Comparison of ENCODE assay signal across 14 cellular contexts in genomic region chr12:109116611-109116949, GRCh38. TPM values are rescaled to one million over a fixed set of nuclear protein-coding genes. Genes with fewer than 3 reads are reported as not detected.
DNase-seq lines count a peak whose midpoint lies in the region; ATAC-seq and TF ChIP-seq lines count a peak whose summit lies in the region.
"Had no signal": no experiment of that assay in that cellular context is flagged by ENCODE, and none has a peak within 500 bp of the region (broad histone marks: within the 10 kb centered on the region; RNA-seq: fewer than 3 reads in every experiment).

No MANE protein-coding gene starts in this region.

- H3K27me3 ChIP-seq in BE2C = no peaks in the 10 kb centered on the region
- H3K27me3 ChIP-seq in liver (ENCODE audit: control insufficient read depth in 4 of 4, insufficient read depth in 4 of 4, low read length in 3 of 4) = no peaks in the 10 kb centered on the region
- no peaks in the 10 kb centered on the region for H3K27me3 ChIP-seq in sigmoid colon

- intact Hi-C loops in sigmoid colon (cut with DNase I) = no loop called here

- H3K9me3 ChIP-seq in BE2C (no peaks in the 10 kb centered on the region), liver (ENCODE audit: control insufficient read depth in 4 of 4, low read length in 3 of 4) (no peaks in the 10 kb centered on the region), sigmoid colon (no peaks in the 10 kb centered on the region)

- no peak for ATAC-seq in GM18511 (IDR thresholded peaks at IDR 0.05; ENCODE audit: unreplicated experiment)
- no peak for ATAC-seq in HG02759 (IDR thresholded peaks at IDR 0.05; ENCODE audit: unreplicated experiment)
- ATAC-seq: activated naive CD8-positive, alpha-beta T cell treated with anti-CD3 and anti-CD28 coated beads, Interleukin-2, amount 50 U/mL, for 24 hours had no signal

- H3K4me1 ChIP-seq in BE2C = no peaks in the 10 kb centered on the region; the same call in 1 of the 2 replicates
- peaks cover 17 to 80% (median 72%) of the 10 kb centered on the region in 4 donors for H3K4me1 ChIP-seq in liver (ENCODE audit: control insufficient read depth in 4 of 4, insufficient read depth in 4 of 4, low read length in 3 of 4)
- peaks cover 0 to 64% (median 62%) of the 10 kb centered on the region in 4 donors for H3K4me1 ChIP-seq in sigmoid colon

- H3K9ac ChIP-seq in liver (ENCODE audit: low read depth in 1 of 2, low read length in 2 of 2) = peak overlapping the region in 1 of 2 donors; percentile 9

- TF ChIP-seq POLR2A in sigmoid colon (IDR thresholded peaks at IDR 0.05) = no peak

- no peak for TF ChIP-seq EP300 in sigmoid colon (IDR thresholded peaks at IDR 0.05)

- WGBS in liver = 53% methylated on average over 12 of the region's 12 CpGs
- 71 to 83% methylated on average over 12 of the region's 12 CpGs for WGBS in sigmoid colon, 2 donors

- no peak for TF ChIP-seq CTCF in BE2C (IDR thresholded peaks at IDR 0.05; ENCODE audit: low read depth, low read length)
- no peak for TF ChIP-seq CTCF in liver (IDR thresholded peaks at IDR 0.05; ENCODE audit: low read depth, low read length, missing input control)
- TF ChIP-seq CTCF in sigmoid colon (IDR thresholded peaks at IDR 0.05) = no peak

- H3K36me3 ChIP-seq in BE2C (no peaks in the 10 kb centered on the region), liver (ENCODE audit: control insufficient read depth in 4 of 4, insufficient read depth in 3 of 4, low read depth in 1 of 4, low read length in 3 of 4) (no peaks in the 10 kb centered on the region), sigmoid colon (no peaks in the 10 kb centered on the region)

- H3K27ac ChIP-seq in angular gyrus (ENCODE audit: low read depth, low read length) (peak overlapping the region; percentile 91), liver (ENCODE audit: low read depth in 1 of 2, low read length in 2 of 2) (peak overlapping the region; percentile 78 to 85), sigmoid colon (peak overlapping the region; percentile 91 to 94 (median 92))

- H3K4me3 ChIP-seq in BE2C (ENCODE audit: low read depth, low read length) = peak overlapping the region; percentile 36; the same call in 1 of the 2 replicates
- H3K4me3 ChIP-seq in liver (ENCODE audit: low read depth in 1 of 3, low read length in 3 of 3) = peak overlapping the region in 1 of 3 donors; percentile 18
- H3K4me3 ChIP-seq in sigmoid colon = peak overlapping the region in 3 of 4 donors; percentile 5 to 30 (median 26)
- H3K4me3 ChIP-seq: skin epidermis had no signal

- DNase-seq in BE2C (no peak), sigmoid colon (peak; percentile 75), KG1 (lab: John Stamatoyannopoulos, UW) (no peak)
- DNase-seq in central memory CD4-positive, alpha-beta T cell = no peak
- DNase-seq: activated CD4-positive, alpha-beta T cell treated with anti-CD3 and anti-CD28 coated beads, Interleukin-2, amount 10 ng/mL, durations not matched to agents 24 days and 14 days; activated naive CD8-positive, alpha-beta T cell treated with anti-CD3 and anti-CD28 coated beads, Interleukin-2, amount 50 U/mL, for 24 hours; erythroblast; NCI-H446; stimulated activated naive CD4-positive, alpha-beta T cell had no signal

- no peak for TF ChIP-seq RAD21 in liver (IDR thresholded peaks at IDR 0.05)

TF ChIP-seq in liver, 16 proteins besides CTCF, POLR2A, EP300 and RAD21:
- no peak for TF ChIP-seq TAF1 (conservative IDR thresholded peaks at IDR 0.05)
- no peak for TF ChIP-seq SP1 (IDR thresholded peaks at IDR 0.05)
- TF ChIP-seq JUND (IDR thresholded peaks at IDR 0.05) = no peak
- no peak for TF ChIP-seq NR2F2 (IDR thresholded peaks at IDR 0.05)
- no peak for TF ChIP-seq YY1 (IDR thresholded peaks at IDR 0.05)
- no peak for TF ChIP-seq HNF4A (conservative IDR thresholded peaks at IDR 0.05)
- TF ChIP-seq FOXA2 (IDR thresholded peaks at IDR 0.05) = no peak
- TF ChIP-seq ZBTB33 (IDR thresholded peaks at IDR 0.05) = no peak
- TF ChIP-seq FOXA1 (IDR thresholded peaks at IDR 0.05) = no peak
- no peak for TF ChIP-seq REST (IDR thresholded peaks at IDR 0.05)
- TF ChIP-seq, protein P1, sequence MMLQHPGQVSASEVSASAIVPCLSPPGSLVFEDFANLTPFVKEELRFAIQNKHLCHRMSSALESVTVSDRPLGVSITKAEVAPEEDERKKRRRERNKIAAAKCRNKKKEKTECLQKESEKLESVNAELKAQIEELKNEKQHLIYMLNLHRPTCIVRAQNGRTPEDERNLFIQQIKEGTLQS (IDR thresholded peaks at IDR 0.05) = no peak
- no peak for TF ChIP-seq RXRA (IDR thresholded peaks at IDR 0.05)

RNA-seq across cellular contexts. Expression of gene ACACB, which starts 0.2 kb away (rescaled TPM):
- polyA plus RNA-seq in BE2C (2012; ENCODE audit: insufficient read depth, insufficient read length, low read depth) = 3.0 TPM
- total RNA-seq in liver (100 to 1,000 TPM in 1 of 2 donors, 10 to 100 TPM in 1; 12.9 to 288 TPM), sigmoid colon (100 to 1,000 TPM; 116 to 295 (median 161) TPM)
- polyA plus RNA-seq in liver (10 to 100 TPM; 46.5 to 57.8 TPM), sigmoid colon (10 to 100 TPM in 1 of 3 donors, 1 to 10 TPM in 2; 5.3 to 36.0 (median 5.4) TPM)

RNA-seq across cellular contexts. Expression of gene UNG, which starts 19.2 kb away (rescaled TPM):
- 13.2 TPM for polyA plus RNA-seq in BE2C (2012; ENCODE audit: insufficient read depth, insufficient read length, low read depth)
- total RNA-seq in liver (10 to 100 TPM in 1 of 2 donors, 1 to 10 TPM in 1; 9.4 to 22.1 TPM), sigmoid colon (10 to 100 TPM; 11.9 to 17.1 (median 12.1) TPM)
- polyA plus RNA-seq in liver (10 to 100 TPM; 14.1 to 15.7 TPM), sigmoid colon (10 to 100 TPM; 27.0 to 34.8 (median 28.9) TPM)

RNA-seq across cellular contexts. Expression of gene ALKBH2, which starts 23.3 kb away (rescaled TPM):
- polyA plus RNA-seq in BE2C (2012; ENCODE audit: insufficient read depth, insufficient read length, low read depth) = 131 TPM
- total RNA-seq in liver (10 to 100 TPM in 1 of 2 donors, 1 to 10 TPM in 1; 6.8 to 24.2 TPM), sigmoid colon (10 to 100 TPM; 11.6 to 29.3 (median 16.5) TPM)
- polyA plus RNA-seq in liver (10 to 100 TPM; 15.7 to 24.7 TPM), sigmoid colon (10 to 100 TPM in 2 of 3 donors, 1 to 10 TPM in 1; 5.3 to 17.9 (median 14.4) TPM)
